ENCODE assay signal across 29 cellular contexts in the genomic region with DNA sequence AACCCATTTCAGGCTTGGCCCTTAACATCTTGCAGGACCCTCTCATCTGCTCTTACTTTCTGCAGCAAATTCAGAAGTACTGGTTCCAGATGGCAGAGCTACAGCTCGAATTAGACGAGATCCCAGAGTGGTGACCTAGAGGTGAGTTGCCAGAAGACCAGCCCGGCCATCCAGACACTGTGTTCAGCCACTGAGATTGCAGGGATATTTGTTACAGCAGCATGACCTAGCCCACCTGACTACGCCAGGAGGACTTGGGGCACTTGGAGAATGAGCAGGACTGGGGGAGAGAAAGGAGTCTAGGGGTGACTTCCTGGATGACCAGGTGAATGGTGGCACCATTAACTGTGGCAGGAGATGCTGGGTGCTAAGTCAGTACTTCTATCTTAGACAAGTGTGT.
"Had no signal": no experiment of that assay in that cellular context is flagged by ENCODE, and none has a peak within 500 bp of the region (broad histone marks: within the 10 kb centered on the region; RNA-seq: fewer than 3 reads in every experiment).

No MANE protein-coding gene starts in this region.

- H3K36me3 ChIP-seq: ascending aorta, breast epithelium, cardiac muscle cell, colonic mucosa, esophagus squamous epithelium, gastroesophageal sphincter, WERI-Rb-1 had no signal

- H3K9me3 ChIP-seq: ascending aorta, breast epithelium, colonic mucosa, esophagus squamous epithelium, gastroesophageal sphincter had no signal

- H3K27me3 ChIP-seq: ascending aorta, breast epithelium, cardiac muscle cell, colonic mucosa, gastroesophageal sphincter had no signal

- DNase-seq: activated B cell treated with CpG ODN at 0.5 μM for 24 hours; activated CD4-positive, alpha-beta memory T cell treated with anti-CD3 and anti-CD28 coated beads for 36 hours; activated CD4-positive, alpha-beta T cell treated with anti-CD3 and anti-CD28 coated beads, Interleukin-2, amount 10 ng/mL, durations not matched to agents 24 days and 14 days; activated CD8-positive, alpha-beta memory T cell treated with anti-CD3 and anti-CD28 coated beads, Interleukin-2, amount 10 ng/mL, durations not matched to agents 7 days and 5 days; activated CD8-positive, alpha-beta memory T cell treated with anti-CD3 and anti-CD28 coated beads, Interleukin-2, amount 50 U/mL, for 4 hours; activated CD8-positive, alpha-beta T cell treated with anti-CD3 and anti-CD28 coated beads, Interleukin-2, amount 10 ng/mL, durations not matched to agents 7 days and 5 days; activated gamma-delta T cell treated with Interleukin-2 at 50 U/mL for 16 hours; activated naive CD4-positive, alpha-beta T cell treated with anti-CD3 and anti-CD28 coated beads, Interleukin-2, amount 50 U/mL, for 16 hours; activated naive CD4-positive, alpha-beta T cell treated with Interleukin-2 at 50 U/mL for 16 hours; activated T-cell treated with anti-CD3 and anti-CD28 coated beads, Interleukin-2, amount 50 U/mL, for 1 hour; activated T-cell treated with anti-CD3 and anti-CD28 coated beads, Interleukin-2, amount 50 U/mL, for 48 hours; central memory CD4-positive, alpha-beta T cell; cerebellar nuclear complex; colonic mucosa; effector CD8-positive, alpha-beta T cell; esophagus squamous epithelium; foreskin melanocyte; T-helper 1 cell; T-helper 17 cell; T1000; WERI-Rb-1 had no signal

- H3K4me3 ChIP-seq: ascending aorta, breast epithelium, cardiac muscle cell, colonic mucosa, esophagus squamous epithelium, gastroesophageal sphincter had no signal

- ATAC-seq: activated CD4-positive, CD25-positive, alpha-beta regulatory T cell treated with anti-CD3 and anti-CD28 coated beads, Interleukin-2, amount 50 U/mL, for 24 hours; activated CD8-positive, alpha-beta memory T cell treated with anti-CD3 and anti-CD28 coated beads, Interleukin-2, amount 10 ng/mL, durations not matched to agents 7 days and 5 days; activated CD8-positive, alpha-beta T cell treated with anti-CD3 and anti-CD28 coated beads, Interleukin-2, amount 10 ng/mL, durations not matched to agents 7 days and 5 days; gastroesophageal sphincter; T-helper 17 cell had no signal

- FAIRE-seq: endometrium, endothelial cell of umbilical vein had no signal

- H3K4me1 ChIP-seq: ascending aorta, breast epithelium, colonic mucosa, esophagus squamous epithelium, gastroesophageal sphincter had no signal

- H3K27ac ChIP-seq: ascending aorta, breast epithelium, colonic mucosa, epithelial cell of prostate, esophagus squamous epithelium, gastroesophageal sphincter, WERI-Rb-1 had no signal
